ENCODE assay signal across 10 cellular contexts in the genomic region with DNA sequence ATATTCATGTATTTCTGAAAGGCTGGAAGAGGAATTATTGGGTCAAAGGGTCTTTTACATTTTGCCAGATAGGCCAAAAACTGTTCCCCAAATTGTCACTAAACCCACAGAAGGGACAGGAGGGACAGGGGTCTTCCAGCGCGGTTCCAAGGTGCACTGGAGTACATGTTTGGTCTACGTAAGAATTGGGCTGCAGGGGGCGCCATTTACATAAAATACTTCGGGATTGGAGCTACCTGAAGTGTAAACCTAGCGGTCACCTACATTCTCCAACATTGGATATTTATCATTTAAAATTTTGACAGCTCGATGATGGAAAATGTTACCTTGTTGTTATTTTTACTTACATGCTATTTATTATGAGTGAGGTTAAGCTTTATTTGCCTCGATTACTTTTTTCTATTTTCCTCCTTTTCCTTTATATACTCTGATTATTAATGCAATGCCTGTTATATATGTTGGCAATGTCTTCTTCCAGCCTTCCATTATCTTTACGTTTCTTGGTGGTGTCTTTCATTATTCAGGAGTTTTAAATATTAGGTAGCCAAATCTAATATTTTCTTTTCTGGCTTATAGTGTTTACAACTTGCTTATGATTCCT. TPM values are rescaled to one million over a fixed set of nuclear protein-coding genes. Genes with fewer than 3 reads are reported as not detected.
A peak's percentile ranks its signal among the peaks of the same experiment; 100 is the strongest.
DNase-seq lines count a peak whose midpoint lies in the region; ATAC-seq and TF ChIP-seq lines count a peak whose summit lies in the region.
"Had no signal": no experiment of that assay in that cellular context is flagged by ENCODE, and none has a peak within 500 bp of the region (broad histone marks: within the 10 kb centered on the region; RNA-seq: fewer than 3 reads in every experiment).

No MANE protein-coding gene starts in this region.

- no peaks in the 10 kb centered on the region for H3K36me3 Mint-ChIP-seq in activated CD8-positive, alpha-beta memory T cell treated with anti-CD3 and anti-CD28 coated beads, Interleukin-2, amount 10 ng/mL, durations not matched to agents 7 days and 5 days
- H3K36me3 Mint-ChIP-seq in osteocyte (ENCODE audit: unreplicated experiment), result no peaks in the 10 kb centered on the region
- H3K36me3 Mint-ChIP-seq: CD8-positive, alpha-beta T cell had no signal

- TF ChIP-seq CTCF in osteocyte (IDR thresholded peaks at IDR 0.05), result peak; percentile 60
- TF ChIP-seq CTCF in left ventricle myocardium inferior (IDR thresholded peaks at IDR 0.05; ENCODE audit: borderline replicate concordance), result no peak
- peak in 3 of 6 experiments; percentile 34 to 36 (median 36) for TF ChIP-seq CTCF in esophagus squamous epithelium (IDR thresholded peaks at IDR 0.05)

- H3K4me1 Mint-ChIP-seq in activated CD8-positive, alpha-beta memory T cell treated with anti-CD3 and anti-CD28 coated beads, Interleukin-2, amount 10 ng/mL, durations not matched to agents 7 days and 5 days, result no peaks in the 10 kb centered on the region
- peaks cover 5% of the 10 kb centered on the region for H3K4me1 Mint-ChIP-seq in osteocyte (ENCODE audit: unreplicated experiment)

- 40 to 66% methylated on average over 9 of the region's 9 CpGs for WGBS in esophagus squamous epithelium, 2 donors

- H3K4me3 ChIP-seq in left ventricle myocardium inferior, result no peak overlapping the region
- H3K4me3 ChIP-seq in esophagus squamous epithelium, result no peak overlapping the region
- H3K4me3 ChIP-seq: SK-N-MC had no signal

- intact Hi-C loops in left ventricle myocardium inferior (cut with micrococcal nuclease) (no loop called here), esophagus squamous epithelium (cut with DNase I) (no loop called here)

- H3K9me3 Mint-ChIP-seq in activated CD8-positive, alpha-beta memory T cell treated with anti-CD3 and anti-CD28 coated beads, Interleukin-2, amount 10 ng/mL, durations not matched to agents 7 days and 5 days (ENCODE audit: low read depth), result no peaks in the 10 kb centered on the region
- H3K9me3 Mint-ChIP-seq in osteocyte (ENCODE audit: unreplicated experiment), result no peaks in the 10 kb centered on the region
- H3K9me3 Mint-ChIP-seq: CD8-positive, alpha-beta T cell had no signal

- H3K9me3 ChIP-seq in left ventricle myocardium inferior (replicated peaks) (no peaks in the 10 kb centered on the region), esophagus squamous epithelium (no peaks in the 10 kb centered on the region)

- DNase-seq in SIG-M5 treated with dmso at 0.1 percent for 504 hours (lab: John Stamatoyannopoulos, UW; ENCODE audit: unreplicated experiment), result peak; percentile 3
- no peak for DNase-seq in SIG-M5 (lab: John Stamatoyannopoulos, UW)
- peak; percentile 71 for DNase-seq in activated CD8-positive, alpha-beta memory T cell treated with anti-CD3 and anti-CD28 coated beads, Interleukin-2, amount 10 ng/mL, durations not matched to agents 7 days and 5 days
- DNase-seq in osteocyte (ENCODE audit: extremely low spot score, unreplicated experiment), result no peak
- DNase-seq in left ventricle myocardium inferior, result no peak
- DNase-seq in A172 (ENCODE audit: low spot score), result no peak
- no peak for DNase-seq in esophagus squamous epithelium (lab: John Stamatoyannopoulos, UW)

- H3K4me1 ChIP-seq in left ventricle myocardium inferior, result peaks cover 4% of the 10 kb centered on the region
- peaks cover 0 to 6% (median 0%) of the 10 kb centered on the region in 3 donors for H3K4me1 ChIP-seq in esophagus squamous epithelium

- H3K36me3 ChIP-seq in left ventricle myocardium inferior (no peaks in the 10 kb centered on the region), esophagus squamous epithelium (no peaks in the 10 kb centered on the region)

- CTCF ChIA-PET in activated CD8-positive, alpha-beta memory T cell treated with anti-CD3 and anti-CD28 coated beads, Interleukin-2, amount 10 ng/mL, durations not matched to agents 7 days and 5 days (lab: Charles Lee), result interaction anchor here (0.7 to 2.4 kb wide), 5 partner anchors 13 to 402 kb away, joined by 3 to 32 read pairs (median 3); no protein-coding TSS in a partner anchor

- H3K27ac ChIP-seq in left ventricle myocardium inferior (replicated peaks) (no peak overlapping the region), esophagus squamous epithelium (no peak overlapping the region)
- H3K27ac ChIP-seq: SK-N-MC had no signal

- peaks cover 50% of the 10 kb centered on the region for H3K27me3 ChIP-seq in left ventricle myocardium inferior (ENCODE audit: low read depth)
- H3K27me3 ChIP-seq in esophagus squamous epithelium, result peaks cover 0 to 72% (median 5%) of the 10 kb centered on the region in 4 donors

- peak; percentile 70 for ATAC-seq in HG03342 (IDR thresholded peaks at IDR 0.05; ENCODE audit: unreplicated experiment)
- ATAC-seq in activated CD8-positive, alpha-beta memory T cell treated with anti-CD3 and anti-CD28 coated beads, Interleukin-2, amount 10 ng/mL, durations not matched to agents 7 days and 5 days, result peak; percentile 61
- ATAC-seq: CD8-positive, alpha-beta T cell had no signal

- H3K27me3 Mint-ChIP-seq in activated CD8-positive, alpha-beta memory T cell treated with anti-CD3 and anti-CD28 coated beads, Interleukin-2, amount 10 ng/mL, durations not matched to agents 7 days and 5 days, result peaks cover 41% of the 10 kb centered on the region
- H3K27me3 Mint-ChIP-seq in osteocyte (ENCODE audit: unreplicated experiment), result peaks cover 8% of the 10 kb centered on the region

- no peak for TF ChIP-seq POLR2A in esophagus squamous epithelium (IDR thresholded peaks at IDR 0.05)

- no peak overlapping the region for H3K27ac Mint-ChIP-seq in activated CD8-positive, alpha-beta memory T cell treated with anti-CD3 and anti-CD28 coated beads, Interleukin-2, amount 10 ng/mL, durations not matched to agents 7 days and 5 days
- H3K27ac Mint-ChIP-seq in osteocyte (ENCODE audit: unreplicated experiment), result no peak overlapping the region
- H3K27ac Mint-ChIP-seq: CD8-positive, alpha-beta T cell had no signal

- H3K4me3 Mint-ChIP-seq in activated CD8-positive, alpha-beta memory T cell treated with anti-CD3 and anti-CD28 coated beads, Interleukin-2, amount 10 ng/mL, durations not matched to agents 7 days and 5 days, result no peak overlapping the region
- H3K4me3 Mint-ChIP-seq in osteocyte (ENCODE audit: unreplicated experiment), result no peak overlapping the region
- H3K4me3 Mint-ChIP-seq: CD8-positive, alpha-beta T cell had no signal

RNA-seq across cellular contexts. Expression of gene RAB6C, which starts 43.0 kb away (rescaled TPM):
- under 1 TPM in 1 of 2 experiments, not detected in 1; 0.18 TPM for total RNA-seq in activated CD8-positive, alpha-beta memory T cell treated with anti-CD3 and anti-CD28 coated beads, Interleukin-2, amount 10 ng/mL, durations not matched to agents 7 days and 5 days
- not detected in 2 replicates for total RNA-seq in osteocyte
- total RNA-seq in left ventricle myocardium inferior, result 0.16 TPM
- not detected in 2 replicates for total RNA-seq in A172 (2014; rRNA removed; shearing (Covaris generic))
- total RNA-seq in esophagus squamous epithelium, result not detected
- total RNA-seq: CD8-positive, alpha-beta T cell had no signal

Comparison
In these comparisons a context has a peak if more than half of its experiments do, and no peak if none do; other contexts are left out.
1. DNase-seq: peak in SIG-M5 treated with dmso at 0.1 percent for 504 hours (single experiment) and activated CD8-positive, alpha-beta memory T cell treated with anti-CD3 and anti-CD28 coated beads, Interleukin-2, amount 10 ng/mL, durations not matched to agents 7 days and 5 days (single experiment); none in SIG-M5 (single experiment), osteocyte (single experiment), left ventricle myocardium inferior (single experiment), A172 (single experiment) and esophagus squamous epithelium (single experiment).